In the genomic region with DNA sequence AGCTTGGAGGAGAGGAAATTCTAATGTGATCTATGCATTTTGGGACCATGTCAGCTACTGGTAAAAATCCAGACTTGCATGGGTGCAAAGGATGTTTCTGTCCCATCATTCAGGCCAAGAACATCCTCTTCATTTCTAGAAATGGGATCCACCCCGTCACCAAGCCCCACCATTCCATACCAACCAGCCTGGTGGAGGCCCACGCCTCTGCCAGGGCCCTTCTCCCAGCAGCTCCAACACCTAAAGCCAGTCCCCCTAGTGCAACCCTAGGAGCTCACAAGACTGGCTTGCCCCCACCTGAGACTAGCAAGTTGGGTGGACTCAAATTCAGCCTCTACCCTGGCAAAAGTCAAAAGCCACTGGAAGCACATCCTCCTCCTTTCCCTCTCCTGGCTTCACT, we compare ENCODE assay signal across 13 cellular contexts.
A peak's percentile ranks its signal among the peaks of the same experiment; 100 is the strongest.
DNase-seq lines count a peak whose midpoint lies in the region; ATAC-seq, FAIRE-seq and TF ChIP-seq lines count a peak whose summit lies in the region.
"Had no signal": no experiment of that assay in that cellular context is flagged by ENCODE, and none has a peak within 500 bp of the region (broad histone marks: within the 10 kb centered on the region; RNA-seq: fewer than 3 reads in every experiment).

No MANE protein-coding gene starts in this region.

- H3K27me3 ChIP-seq in endocrine pancreas (ENCODE audit: control insufficient read depth, insufficient read depth, low read length): no peaks in the 10 kb centered on the region
- H3K27me3 ChIP-seq: foreskin keratinocyte had no signal

- no peak for DNase-seq in AG10803 (ENCODE audit: low read depth)
- no peak for DNase-seq in LNCaP clone FGC (ENCODE audit: low read depth)
- DNase-seq in nephron progenitor cell: no peak
- no peak for DNase-seq in H54 (ENCODE audit: insufficient read length, low spot score)
- no peak for DNase-seq in KBM-7
- no peak for DNase-seq in GM13977 (ENCODE audit: low spot score)
- DNase-seq: activated T-cell treated with anti-CD3 and anti-CD28 coated beads, Interleukin-2, amount 50 U/mL, for 72 hours; foreskin keratinocyte; NCI-H1436 treated with DMSO at 0.1 percent for 48 hours; spleen had no signal

- peaks cover 19% of the 10 kb centered on the region for H3K4me1 ChIP-seq in endocrine pancreas (ENCODE audit: control insufficient read depth, insufficient read depth, low read length)

- peak overlapping the region; percentile 99 for H3K4me3 Mint-ChIP-seq in nephron progenitor cell

- no peaks in the 10 kb centered on the region for H3K9me3 ChIP-seq in endocrine pancreas (ENCODE audit: control insufficient read depth, low read length)
- H3K9me3 ChIP-seq: spleen had no signal

- H3K36me3 ChIP-seq in endocrine pancreas (ENCODE audit: control insufficient read depth, insufficient read depth, low read length): no peaks in the 10 kb centered on the region
- H3K36me3 ChIP-seq: spleen had no signal

- in situ Hi-C loops in KBM-7 (cut with MboI; ENCODE audit: low pct_unique_long_range_greater_than_20kb, low sequenced_read_pairs): no loop called here
- in situ Hi-C loops in GM13977 (cut with MboI; ENCODE audit: low pct_unique_long_range_greater_than_20kb, low sequenced_read_pairs, unreplicated experiment): no loop called here

- TF ChIP-seq POLR2A in H54 (IDR thresholded peaks at IDR 0.05; ENCODE audit: low read depth, low read length): no peak

- TF ChIP-seq CTCF in AG10803 (conservative IDR thresholded peaks at IDR 0.05; ENCODE audit: low read length): no peak
- TF ChIP-seq CTCF in LNCaP clone FGC (IDR thresholded peaks at IDR 0.05; ENCODE audit: control insufficient read depth, extremely low read depth, insufficient read depth): no peak
- TF ChIP-seq CTCF in nephron progenitor cell (IDR thresholded peaks at IDR 0.05): no peak
- TF ChIP-seq CTCF in GM13977 (IDR thresholded peaks at IDR 0.05; ENCODE audit: extremely low read depth, insufficient read depth, missing control alignments): no peak

- H3K4me1 Mint-ChIP-seq in nephron progenitor cell: peaks cover 63% of the 10 kb centered on the region

- H3K36me3 Mint-ChIP-seq in nephron progenitor cell (ENCODE audit: low read depth): peaks cover 8% of the 10 kb centered on the region

- H3K9ac ChIP-seq in endocrine pancreas (ENCODE audit: control insufficient read depth, insufficient read depth, low read length): no peak overlapping the region

- H3K9me3 Mint-ChIP-seq in nephron progenitor cell: no peaks in the 10 kb centered on the region
- H3K9me3 Mint-ChIP-seq: activated T-cell treated with anti-CD3 and anti-CD28 coated beads, Interleukin-2, amount 50 U/mL, for 72 hours had no signal

- H3K4me3 ChIP-seq in AG10803 (ENCODE audit: low read length) (peak overlapping the region; percentile 69), LNCaP clone FGC (ENCODE audit: low read depth, low read length) (peak overlapping the region; percentile 79), endocrine pancreas (ENCODE audit: control insufficient read depth, insufficient read depth, low read length) (peak overlapping the region; percentile 82)

- no peak for FAIRE-seq in H54 (lab: Jason Lieb, UNC)
- FAIRE-seq: urothelium cell line had no signal

- no peak overlapping the region for H3K27ac Mint-ChIP-seq in nephron progenitor cell
- H3K27ac Mint-ChIP-seq: activated T-cell treated with anti-CD3 and anti-CD28 coated beads, Interleukin-2, amount 50 U/mL, for 72 hours had no signal

- no peak for ATAC-seq in HG03039 (IDR thresholded peaks at IDR 0.05; ENCODE audit: unreplicated experiment)
- ATAC-seq: activated T-cell treated with anti-CD3 and anti-CD28 coated beads, Interleukin-2, amount 50 U/mL, for 72 hours; foreskin keratinocyte had no signal

- no peaks in the 10 kb centered on the region for H3K27me3 Mint-ChIP-seq in nephron progenitor cell (ENCODE audit: low read depth, poor library complexity)
